In genomic region chr19:10568826-10569651, GRCh38 we compare ENCODE assay signal across 1 cellular context.
TF ChIP-seq lines count a peak whose summit lies in the region.

TSS of gene CDKN2D (minus strand) at chr19:10568979. CDS start at chr19:10568653, 326 bp downstream.

TF ChIP-seq in GM12878, 131 proteins besides CTCF, POLR2A, EP300 and RAD21 (continued from another document):
- TF ChIP-seq POLR2AphosphoS5 (IDR thresholded peaks at IDR 0.05; ENCODE audit: low read length) (no peak), ZNF24 (IDR thresholded peaks at IDR 0.05) (peak; percentile 85), FOS (IDR thresholded peaks at IDR 0.05; ENCODE audit: borderline replicate concordance, extremely low read depth, insufficient read length) (peak; percentile 57), NRF1 (conservative IDR thresholded peaks at IDR 0.05; ENCODE audit: low read depth, low read length) (peak; percentile 63), MXI1 (IDR thresholded peaks at IDR 0.05; ENCODE audit: low read depth, low read length) (peak; percentile 94), RFX5 (IDR thresholded peaks at IDR 0.05; ENCODE audit: low read depth, low read length) (peak; percentile 99), PAX5 (IDR thresholded peaks at IDR 0.05; ENCODE audit: borderline replicate concordance, low read depth, low read length) (no peak), YY1 (IDR thresholded peaks at IDR 0.05; ENCODE audit: low read depth, low read length) (peak; percentile 84), RB1 (IDR thresholded peaks at IDR 0.05; ENCODE audit: borderline replicate concordance) (peak; percentile 98), CEBPB (IDR thresholded peaks at IDR 0.05; ENCODE audit: borderline replicate concordance in 1 of 2, low read depth in 2 of 2, low read length in 2 of 2) (peak in 1 of 2 experiments; percentile 43; a peak in 1 of 4 replicates), NR2F1 (conservative IDR thresholded peaks at IDR 0.05) (peak; percentile 92), MYC (IDR thresholded peaks at IDR 0.05; ENCODE audit: insufficient read depth, insufficient read length, insufficient replicate concordance, low read length, severe bottlenecking) (peak; percentile 60), NFXL1 (IDR thresholded peaks at IDR 0.05; ENCODE audit: borderline replicate concordance) (no peak), E2F8 (IDR thresholded peaks at IDR 0.05; ENCODE audit: low read depth, partially characterized antibody) (peak; percentile 81), RBBP5 (conservative IDR thresholded peaks at IDR 0.05) (no peak), CHD2 (IDR thresholded peaks at IDR 0.05; ENCODE audit: borderline replicate concordance, low read depth, low read length) (peak; percentile 95), HCFC1 (IDR thresholded peaks at IDR 0.05; ENCODE audit: low read length) (peak; percentile 31; the same call in 1 of the 2 replicates), ZNF592 (IDR thresholded peaks at IDR 0.05) (no peak), RELB (IDR thresholded peaks at IDR 0.05; ENCODE audit: low read depth) (peak; percentile 39; the same call in 1 of the 2 replicates), PKNOX1 (IDR thresholded peaks at IDR 0.05) (peak; percentile 66), NKRF (conservative IDR thresholded peaks at IDR 0.05) (peak; percentile 100), RUNX3 (IDR thresholded peaks at IDR 0.05; ENCODE audit: low read length) (peak; percentile 63), ZNF687 (IDR thresholded peaks at IDR 0.05) (no peak), PBX3 (IDR thresholded peaks at IDR 0.05; ENCODE audit: insufficient replicate concordance, low read depth, low read length) (no peak), NR2C1 (IDR thresholded peaks at IDR 0.05) (peak; percentile 93), HDGF (IDR thresholded peaks at IDR 0.05) (peak; percentile 95), SP1 (IDR thresholded peaks at IDR 0.05; ENCODE audit: low read depth, low read length) (peak; percentile 90), EGR1 (IDR thresholded peaks at IDR 0.05; ENCODE audit: borderline replicate concordance in 1 of 2, low read depth in 2 of 2, low read length in 2 of 2) (peak; percentile 31 to 90; a peak in 1 of 3 replicates), POU2F2 (IDR thresholded peaks at IDR 0.05; ENCODE audit: borderline replicate concordance, low read depth, low read length) (peak; percentile 54; the same call in 2 of the 3 replicates), SKIL (IDR thresholded peaks at IDR 0.05; ENCODE audit: low read depth, poor library complexity, severe bottlenecking) (peak; percentile 14), NBN (IDR thresholded peaks at IDR 0.05) (peak; percentile 69), BHLHE40 (IDR thresholded peaks at IDR 0.05; ENCODE audit: borderline replicate concordance in 1 of 2, low read depth in 2 of 2, low read length in 1 of 2) (peak; percentile 62 to 75; a peak in 3 of 4 replicates), MAX (IDR thresholded peaks at IDR 0.05; ENCODE audit: low read depth, low read length) (peak; percentile 86), SRF (IDR thresholded peaks at IDR 0.05; ENCODE audit: low read depth in 2 of 2, low read length in 2 of 2) (0 out of 4 replicates have a peak, but pooled peaks of 1 of the 2 experiments have one; percentile 14), HDAC2 (IDR thresholded peaks at IDR 0.05) (no peak), IKZF2 (IDR thresholded peaks at IDR 0.05) (no peak), CREB1 (IDR thresholded peaks at IDR 0.05; ENCODE audit: low read depth) (peak; percentile 90)
